In the genomic region with DNA sequence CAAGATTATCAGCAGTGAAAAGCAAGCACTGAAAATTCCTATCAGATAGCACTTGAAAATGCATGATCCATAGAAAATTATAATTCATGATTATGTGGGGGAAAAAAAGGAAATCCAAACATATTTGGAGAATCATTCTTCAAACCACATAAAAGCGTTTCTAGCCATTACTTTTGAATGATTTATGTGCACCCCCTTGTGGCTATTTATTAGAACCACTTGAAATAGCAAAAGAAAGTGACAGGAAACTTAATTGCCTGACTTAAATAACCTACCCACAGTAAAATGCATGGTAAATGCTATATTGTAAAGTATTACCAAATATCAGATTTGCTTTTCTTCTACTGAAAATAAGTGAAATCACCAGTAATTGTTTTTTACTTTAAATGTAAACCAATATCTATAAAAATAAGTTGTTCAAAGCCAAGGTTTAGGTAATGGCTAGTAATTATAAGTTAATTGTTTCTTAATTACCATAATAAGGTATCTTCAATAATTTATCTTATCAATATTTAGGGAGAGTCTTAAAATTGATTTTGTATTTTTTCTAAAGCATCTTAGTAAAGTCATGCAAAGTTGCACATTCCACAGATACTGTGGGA, we compare ENCODE assay signal across 8 cellular contexts.
DNase-seq lines count a peak whose midpoint lies in the region; ATAC-seq, FAIRE-seq and TF ChIP-seq lines count a peak whose summit lies in the region.

No MANE protein-coding gene starts in this region.

- no peak for TF ChIP-seq POLR2A in A549 (IDR thresholded peaks at IDR 0.05; ENCODE audit: low read length)

- ATAC-seq in A549 (peak; percentile 34 to 44; a peak in 1 of 6 replicates), GM18867 (IDR thresholded peaks at IDR 0.05; ENCODE audit: unreplicated experiment) (peak; percentile 74), HG03045 (IDR thresholded peaks at IDR 0.05; ENCODE audit: unreplicated experiment) (no peak)

- FAIRE-seq in A549 (lab: Jason Lieb, UNC): no peak

- peak; percentile 77 to 83 for TF ChIP-seq RAD21 in A549 (conservative IDR thresholded peaks at IDR 0.05 in 1 of 2, IDR thresholded peaks at IDR 0.05 in 1 of 2)

- CTCF ChIA-PET in A549 (lab: Yijun Ruan, JAX): interaction anchor here (0.7 to 3.6 kb wide), 8 partner anchors 9 to 282 kb away, joined by 3 to 20 read pairs (median 4); no protein-coding TSS in a partner anchor

- DNase-seq in A549 (ENCODE audit: low read depth in 1 of 2, low spot score in 1 of 2) (peak; percentile 7 to 57), NCI-H1694 (lab: John Stamatoyannopoulos, UW) (peak; percentile 11), inferior parietal cortex (ENCODE audit: extremely low spot score) (peak; percentile 77), T-helper 2 cell (no peak), HuH-7.5 (ENCODE audit: low spot score) (no peak)

- H3K9me3 ChIP-seq in A549: no peaks in the 10 kb centered on the region

- H3K4me1 ChIP-seq in A549: peaks cover 26% of the 10 kb centered on the region; the same call in 2 of the 3 replicates

- 8% methylated on average over 1 of the region's 1 CpG for WGBS in A549 (ENCODE audit: missing lambda C conversion rate)

- TF ChIP-seq CTCF in A549 (IDR thresholded peaks at IDR 0.05) (peak; percentile 67), VCaP (conservative IDR thresholded peaks at IDR 0.05) (peak; percentile 81)

- TF ChIP-seq EP300 in A549 (IDR thresholded peaks at IDR 0.05): no peak

- POLR2A ChIA-PET in A549 (lab: Yijun Ruan, JAX): no interaction called here

- H3K4me3 ChIP-seq in A549: no peak overlapping the region

- H3K27ac ChIP-seq in A549 (no peak overlapping the region), VCaP (no peak overlapping the region)

- H3K4me2 ChIP-seq in A549: peak overlapping the region; percentile 11; the same call in 1 of the 3 replicates

TF ChIP-seq in A549, 52 proteins besides CTCF, POLR2A, EP300 and RAD21:
- peak; percentile 85 for TF ChIP-seq SMC3 (IDR thresholded peaks at IDR 0.05)
- TF ChIP-seq JUNB (IDR thresholded peaks at IDR 0.05): no peak

Comparison
In these comparisons a context has a peak if more than half of its experiments do, and no peak if none do; other contexts are left out.
1. DNase-seq: peak in A549 (2 of 2), NCI-H1694 (single experiment) and inferior parietal cortex (single experiment); none in T-helper 2 cell (0 of 5) and HuH-7.5 (single experiment).